1 cellular context compared by ENCODE assay signal in the genomic region with DNA sequence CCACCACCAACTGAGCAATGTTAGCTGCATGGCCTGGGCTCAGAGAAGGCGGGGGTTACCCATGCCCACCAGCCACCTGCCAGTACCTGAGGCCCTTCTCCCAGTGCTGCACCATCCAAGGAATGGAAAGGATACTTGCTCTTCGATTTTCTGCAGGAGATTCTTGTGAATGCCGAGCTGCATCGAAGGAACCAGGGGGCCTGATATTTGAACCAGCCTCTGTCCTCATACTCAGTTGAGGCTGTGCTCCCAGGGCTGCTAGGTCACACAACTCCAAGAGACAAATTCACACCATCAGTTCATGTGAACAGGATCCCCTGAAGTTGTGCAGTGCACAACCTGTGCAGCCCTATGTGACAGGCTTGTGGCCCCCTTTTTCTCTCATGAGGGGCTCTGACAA.
TF ChIP-seq lines count a peak whose summit lies in the region.

No MANE protein-coding gene starts in this region.

TF ChIP-seq in H1, 55 proteins besides CTCF, POLR2A, EP300 and RAD21:
- TF ChIP-seq TAF7 (optimal IDR thresholded peaks at IDR 0.05; ENCODE audit: borderline replicate concordance, low read depth, low read length), result no peak
- TF ChIP-seq CREB1 (IDR thresholded peaks at IDR 0.05), result no peak
- no peak for TF ChIP-seq RFX5 (IDR thresholded peaks at IDR 0.05; ENCODE audit: borderline replicate concordance, low read depth, low read length)
- no peak for TF ChIP-seq SP1 (IDR thresholded peaks at IDR 0.05; ENCODE audit: low read depth, low read length)
- no peak for TF ChIP-seq BACH1 (IDR thresholded peaks at IDR 0.05; ENCODE audit: low read length)
- TF ChIP-seq CTBP2 (IDR thresholded peaks at IDR 0.05; ENCODE audit: borderline replicate concordance, insufficient read depth, insufficient read length, low read length), result no peak
- no peak for TF ChIP-seq PHF8 (conservative IDR thresholded peaks at IDR 0.05; ENCODE audit: low read depth, low read length)
- TF ChIP-seq ASH2L (IDR thresholded peaks at IDR 0.05; ENCODE audit: low read length), result no peak
- no peak for TF ChIP-seq RNF2 (IDR thresholded peaks at IDR 0.05; ENCODE audit: borderline replicate concordance, low read depth, low read length, missing control alignments, poor library complexity, severe bottlenecking)
- no peak for TF ChIP-seq GABPA (IDR thresholded peaks at IDR 0.05; ENCODE audit: borderline replicate concordance, insufficient read depth, low read length)
- TF ChIP-seq CBX5 (IDR thresholded peaks at IDR 0.05; ENCODE audit: low read depth, low read length), result no peak
- TF ChIP-seq BRCA1 (IDR thresholded peaks at IDR 0.05; ENCODE audit: low read depth, low read length), result no peak
- TF ChIP-seq POLR2AphosphoS5 (IDR thresholded peaks at IDR 0.05; ENCODE audit: low read depth, low read length), result no peak
- TF ChIP-seq JUND (IDR thresholded peaks at IDR 0.05; ENCODE audit: low read length), result no peak
- TF ChIP-seq RBBP5 (IDR thresholded peaks at IDR 0.05; ENCODE audit: borderline replicate concordance, low read depth, low read length), result no peak
- TF ChIP-seq CBX8 (IDR thresholded peaks at IDR 0.05; ENCODE audit: borderline replicate concordance, low read depth, low read length), result no peak
- no peak for TF ChIP-seq CEBPB (IDR thresholded peaks at IDR 0.05; ENCODE audit: low read depth, low read length)
- TF ChIP-seq YY1 (IDR thresholded peaks at IDR 0.05; ENCODE audit: low read depth, low read length), result no peak
- TF ChIP-seq, protein P1, sequence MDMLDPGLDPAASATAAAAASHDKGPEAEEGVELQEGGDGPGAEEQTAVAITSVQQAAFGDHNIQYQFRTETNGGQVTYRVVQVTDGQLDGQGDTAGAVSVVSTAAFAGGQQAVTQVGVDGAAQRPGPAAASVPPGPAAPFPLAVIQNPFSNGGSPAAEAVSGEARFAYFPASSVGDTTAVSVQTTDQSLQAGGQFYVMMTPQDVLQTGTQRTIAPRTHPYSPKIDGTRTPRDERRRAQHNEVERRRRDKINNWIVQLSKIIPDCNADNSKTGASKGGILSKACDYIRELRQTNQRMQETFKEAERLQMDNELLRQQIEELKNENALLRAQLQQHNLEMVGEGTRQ (IDR thresholded peaks at IDR 0.05; ENCODE audit: low read length), result no peak
